13 cellular contexts compared by ENCODE assay signal in genomic region chr1:185644531-185644930, GRCh38.
A peak's percentile ranks its signal among the peaks of the same experiment; 100 is the strongest.
DNase-seq lines count a peak whose midpoint lies in the region; ATAC-seq and TF ChIP-seq lines count a peak whose summit lies in the region.
"Had no signal": no experiment of that assay in that cellular context is flagged by ENCODE, and none has a peak within 500 bp of the region (broad histone marks: within the 10 kb centered on the region; RNA-seq: fewer than 3 reads in every experiment).

No MANE protein-coding gene starts in this region.

- H3K9me3 ChIP-seq in HCT116 (ENCODE audit: control insufficient read depth in 1 of 2, insufficient read depth in 1 of 2, low read depth in 1 of 2, low read length in 2 of 2) (peaks cover 0 to 5% of the 10 kb centered on the region in 2 experiments; a peak in 2 of 4 replicates), SK-N-SH (no peaks in the 10 kb centered on the region)
- H3K9me3 ChIP-seq: thoracic aorta had no signal

- TF ChIP-seq RAD21 in HCT116 (IDR thresholded peaks at IDR 0.05; ENCODE audit: low read depth) (no peak), SK-N-SH (IDR thresholded peaks at IDR 0.05; ENCODE audit: low read length) (no peak)

- H3K36me3 Mint-ChIP-seq in activated CD4-positive, alpha-beta T cell treated with anti-CD3 and anti-CD28 coated beads, Interleukin-2, amount 10 ng/mL, durations not matched to agents 24 days and 14 days (ENCODE audit: low read depth): peaks cover 17% of the 10 kb centered on the region
- no peaks in the 10 kb centered on the region for H3K36me3 Mint-ChIP-seq in activated T-helper 17 cell treated with anti-CD3 and anti-CD28 coated beads, Interleukin-2, amount 50 U/mL, for 72 hours (ENCODE audit: low read depth)
- peaks cover 15% of the 10 kb centered on the region for H3K36me3 Mint-ChIP-seq in mesothelial cell of epicardium

- peaks cover 26% of the 10 kb centered on the region for H3K4me1 Mint-ChIP-seq in activated CD4-positive, alpha-beta T cell treated with anti-CD3 and anti-CD28 coated beads, Interleukin-2, amount 10 ng/mL, durations not matched to agents 24 days and 14 days
- peaks cover 4% of the 10 kb centered on the region for H3K4me1 Mint-ChIP-seq in activated T-helper 17 cell treated with anti-CD3 and anti-CD28 coated beads, Interleukin-2, amount 50 U/mL, for 72 hours
- H3K4me1 Mint-ChIP-seq in mesothelial cell of epicardium: peaks cover 41% of the 10 kb centered on the region

- H3K4me2 ChIP-seq in HCT116 (ENCODE audit: low read length) (no peak overlapping the region), SK-N-SH (no peak overlapping the region)

- peaks cover 30% of the 10 kb centered on the region for H3K9me3 Mint-ChIP-seq in activated CD4-positive, alpha-beta T cell treated with anti-CD3 and anti-CD28 coated beads, Interleukin-2, amount 10 ng/mL, durations not matched to agents 24 days and 14 days
- no peaks in the 10 kb centered on the region for H3K9me3 Mint-ChIP-seq in activated T-helper 17 cell treated with anti-CD3 and anti-CD28 coated beads, Interleukin-2, amount 50 U/mL, for 72 hours
- H3K9me3 Mint-ChIP-seq in mesothelial cell of epicardium: peaks cover 18% of the 10 kb centered on the region
- H3K9me3 Mint-ChIP-seq: central memory CD8-positive, alpha-beta T cell had no signal

- RAD21 ChIA-PET in HCT116 (lab: Charles Lee; ENCODE audit: low non-redundant PET in 1 of 2, low total read pairs in 2 of 2, uncharacterized antibody in 2 of 2, unreplicated experiment in 2 of 2): no interaction called here

- intact Hi-C loops in activated CD4-positive, alpha-beta T cell treated with anti-CD3 and anti-CD28 coated beads, Interleukin-2, amount 10 ng/mL, durations not matched to agents 24 days and 14 days (cut with micrococcal nuclease): no loop called here
- intact Hi-C loops in HCT116 (cut with micrococcal nuclease): no loop called here

- H2AFZ ChIP-seq in HCT116 (ENCODE audit: low read depth, low read length, poor library complexity, severe bottlenecking) (no peak overlapping the region), SK-N-SH (ENCODE audit: low read depth) (no peak overlapping the region)

- H4K20me1 ChIP-seq in HCT116 (ENCODE audit: insufficient read depth) (no peaks in the 10 kb centered on the region), SK-N-SH (ENCODE audit: insufficient read depth) (no peaks in the 10 kb centered on the region)

- ATAC-seq in HCT116 (no peak), GM19452 (IDR thresholded peaks at IDR 0.05; ENCODE audit: unreplicated experiment) (no peak)
- peak; percentile 94 for ATAC-seq in activated T-helper 17 cell treated with anti-CD3 and anti-CD28 coated beads, Interleukin-2, amount 50 U/mL, for 72 hours (replicated peaks)

- DNase-seq in activated CD4-positive, alpha-beta T cell treated with anti-CD3 and anti-CD28 coated beads, Interleukin-2, amount 50 U/mL, for 48 hours: peak; percentile 14 to 17
- DNase-seq in activated CD4-positive, alpha-beta T cell treated with anti-CD3 and anti-CD28 coated beads, Interleukin-2, amount 10 ng/mL, durations not matched to agents 24 days and 14 days: no peak
- DNase-seq in HCT116 (ENCODE audit: low read depth, low spot score): no peak
- DNase-seq in mesothelial cell of epicardium (ENCODE audit: low spot score in 2 of 2, unreplicated experiment in 2 of 2): no peak
- no peak for DNase-seq in SK-N-SH
- no peak for DNase-seq in NCI-H1048 (lab: John Stamatoyannopoulos, UW)
- DNase-seq: activated CD4-positive, CD25-positive, alpha-beta regulatory T cell; erythroblast; NCI-H187 had no signal

- TF ChIP-seq POLR2A in HCT116 (IDR thresholded peaks at IDR 0.05; ENCODE audit: borderline replicate concordance, extremely low read depth, insufficient read depth, insufficient read length): no peak

- H3K79me2 ChIP-seq in HCT116 (ENCODE audit: insufficient read depth, low read length): no peaks in the 10 kb centered on the region
- H3K79me2 ChIP-seq in SK-N-SH (ENCODE audit: insufficient read depth): no peaks in the 10 kb centered on the region

- H3K4me3 Mint-ChIP-seq in activated CD4-positive, alpha-beta T cell treated with anti-CD3 and anti-CD28 coated beads, Interleukin-2, amount 10 ng/mL, durations not matched to agents 24 days and 14 days: no peak overlapping the region
- H3K4me3 Mint-ChIP-seq in activated T-helper 17 cell treated with anti-CD3 and anti-CD28 coated beads, Interleukin-2, amount 50 U/mL, for 72 hours: no peak overlapping the region
- no peak overlapping the region for H3K4me3 Mint-ChIP-seq in mesothelial cell of epicardium
- H3K4me3 Mint-ChIP-seq: central memory CD8-positive, alpha-beta T cell had no signal

- CTCF ChIA-PET in HCT116 (lab: Charles Lee) (no interaction called here), SK-N-SH (lab: Yijun Ruan, JAX) (interaction anchor here (0.9 kb wide), 1 partner anchor 37 kb away, joined by 3 read pairs; no protein-coding TSS in a partner anchor)

- no peak overlapping the region for H3K27ac ChIP-seq in HCT116 (ENCODE audit: low read depth, low read length)
- peak overlapping the region in 1 of 2 experiments; percentile 95; a peak in 1 of 4 replicates for H3K27ac ChIP-seq in SK-N-SH (ENCODE audit: low read depth in 2 of 2, low read length in 1 of 2)
- H3K27ac ChIP-seq: thoracic aorta had no signal

- no peak for TF ChIP-seq EP300 in SK-N-SH (IDR thresholded peaks at IDR 0.05; ENCODE audit: borderline replicate concordance in 1 of 2, low read depth in 1 of 2, low read length in 1 of 2)

- POLR2A ChIA-PET in HCT116 (lab: Charles Lee): no interaction called here
- POLR2A ChIA-PET in SK-N-SH (lab: Yijun Ruan, JAX): no interaction called here

- no peak for TF ChIP-seq CTCF in HCT116 (IDR thresholded peaks at IDR 0.05 in 2 of 3, conservative IDR thresholded peaks at IDR 0.05 in 1 of 3; ENCODE audit: borderline replicate concordance in 1 of 3, insufficient read depth in 1 of 3, low read depth in 2 of 3, low read length in 2 of 3)
- TF ChIP-seq CTCF in mesothelial cell of epicardium (IDR thresholded peaks at IDR 0.05; ENCODE audit: unreplicated experiment): no peak
- TF ChIP-seq CTCF in SK-N-SH (IDR thresholded peaks at IDR 0.05): no peak

- H3F3A ChIP-seq in SK-N-SH (replicated peaks; ENCODE audit: insufficient read depth): peaks cover 24% of the 10 kb centered on the region

- no peaks in the 10 kb centered on the region for H3K9me2 ChIP-seq in HCT116 (ENCODE audit: insufficient read depth)
- no peaks in the 10 kb centered on the region for H3K9me2 ChIP-seq in SK-N-SH

- no peak overlapping the region for H3K4me3 ChIP-seq in HCT116 (replicated peaks in 1 of 2; ENCODE audit: low read depth in 1 of 2, low read length in 2 of 2)
- H3K4me3 ChIP-seq in SK-N-SH (ENCODE audit: low read depth in 2 of 2, low read length in 1 of 2): no peak overlapping the region
- H3K4me3 ChIP-seq: thoracic aorta had no signal

- no peaks in the 10 kb centered on the region for H3K27me3 ChIP-seq in HCT116 (ENCODE audit: insufficient read depth, low read length)
- H3K27me3 ChIP-seq in SK-N-SH (ENCODE audit: insufficient read depth): no peaks in the 10 kb centered on the region

- H3K4me1 ChIP-seq in HCT116 (ENCODE audit: control insufficient read depth in 1 of 2, insufficient read depth in 2 of 2, low read length in 2 of 2): peaks cover 13 to 30% of the 10 kb centered on the region in 2 experiments; a peak in 3 of 4 replicates
- peaks cover 9 to 24% of the 10 kb centered on the region in 2 experiments; a peak in 3 of 4 replicates for H3K4me1 ChIP-seq in SK-N-SH (ENCODE audit: control insufficient read depth in 1 of 2, insufficient read depth in 2 of 2, low read depth in 1 of 2, low read length in 1 of 2)

- H3K36me3 ChIP-seq in HCT116 (ENCODE audit: control insufficient read depth in 1 of 2, insufficient read depth in 2 of 2, low read length in 2 of 2) (no peaks in the 10 kb centered on the region), SK-N-SH (replicated peaks in 1 of 2; ENCODE audit: control insufficient read depth in 1 of 2, insufficient read depth in 2 of 2, low read length in 1 of 2) (no peaks in the 10 kb centered on the region)
- H3K36me3 ChIP-seq: thoracic aorta had no signal

- no peak overlapping the region for H3K27ac Mint-ChIP-seq in activated CD4-positive, alpha-beta T cell treated with anti-CD3 and anti-CD28 coated beads, Interleukin-2, amount 10 ng/mL, durations not matched to agents 24 days and 14 days
- H3K27ac Mint-ChIP-seq in activated T-helper 17 cell treated with anti-CD3 and anti-CD28 coated beads, Interleukin-2, amount 50 U/mL, for 72 hours: no peak overlapping the region
- peak overlapping the region; percentile 86 for H3K27ac Mint-ChIP-seq in mesothelial cell of epicardium

- H3K27me3 Mint-ChIP-seq in activated CD4-positive, alpha-beta T cell treated with anti-CD3 and anti-CD28 coated beads, Interleukin-2, amount 10 ng/mL, durations not matched to agents 24 days and 14 days: no peaks in the 10 kb centered on the region
- H3K27me3 Mint-ChIP-seq in activated T-helper 17 cell treated with anti-CD3 and anti-CD28 coated beads, Interleukin-2, amount 50 U/mL, for 72 hours: no peaks in the 10 kb centered on the region
- H3K27me3 Mint-ChIP-seq in mesothelial cell of epicardium (ENCODE audit: low read depth): no peaks in the 10 kb centered on the region
- H3K27me3 Mint-ChIP-seq: central memory CD8-positive, alpha-beta T cell had no signal

- 0% methylated on average over 1 of the region's 1 CpG for WGBS in SK-N-SH (ENCODE audit: low lambda C conversion rate)

- H3K9ac ChIP-seq in HCT116 (ENCODE audit: low read length) (no peak overlapping the region), SK-N-SH (no peak overlapping the region)

- no TSS peak for BruUV-seq in HCT116 (replicated peaks; lab: Mats Ljungman, UMichigan)

TF ChIP-seq in HCT116, 20 proteins besides CTCF, POLR2A, EP300 and RAD21:
- TF ChIP-seq FOSL1 (IDR thresholded peaks at IDR 0.05; ENCODE audit: low read depth) (peak; percentile 25; the same call in 1 of the 2 replicates), MAX (IDR thresholded peaks at IDR 0.05) (no peak)
TF ChIP-seq in HCT116: peak in this region for 1.

TF ChIP-seq in SK-N-SH, 30 proteins besides CTCF, POLR2A, EP300 and RAD21 (continues in another document):
- TF ChIP-seq RCOR1 (IDR thresholded peaks at IDR 0.05; ENCODE audit: low read length) (no peak), GATA2 (CRISPR knock-in tag; IDR thresholded peaks at IDR 0.05) (no peak), ELF1 (IDR thresholded peaks at IDR 0.05) (no peak), POLR2AphosphoS5 (IDR thresholded peaks at IDR 0.05; ENCODE audit: low read depth, low read length) (no peak), GABPA (IDR thresholded peaks at IDR 0.05; ENCODE audit: low read depth) (no peak), RXRA (IDR thresholded peaks at IDR 0.05; ENCODE audit: borderline replicate concordance, low read depth) (no peak), RFX5 (IDR thresholded peaks at IDR 0.05; ENCODE audit: low read length) (no peak), TCF12 (IDR thresholded peaks at IDR 0.05) (no peak), MXI1 (IDR thresholded peaks at IDR 0.05; ENCODE audit: low read depth, low read length) (no peak)

Comparison
In these comparisons a context has a peak if more than half of its experiments do, and no peak if none do; other contexts are left out.
1. DNase-seq: peak in activated CD4-positive, alpha-beta T cell treated with anti-CD3 and anti-CD28 coated beads, Interleukin-2, amount 50 U/mL, for 48 hours (2 of 2); none in activated CD4-positive, alpha-beta T cell treated with anti-CD3 and anti-CD28 coated beads, Interleukin-2, amount 10 ng/mL, durations not matched to agents 24 days and 14 days (single experiment), HCT116 (single experiment), mesothelial cell of epicardium (0 of 2), SK-N-SH (single experiment) and NCI-H1048 (single experiment).